ENCODE assay signal across 8 cellular contexts in genomic region chr2:90293224-90293623, GRCh38.
DNase-seq lines count a peak whose midpoint lies in the region; ATAC-seq, FAIRE-seq and TF ChIP-seq lines count a peak whose summit lies in the region.
"Not testable (repeated sequence)": the region's sequence is repeated elsewhere in the genome, so short reads cannot be mapped to it uniquely, and the experiment has no call there.

No MANE protein-coding gene starts in this region.

- not testable (repeated sequence) for H3K27me3 Mint-ChIP-seq in CD14-positive monocyte (ENCODE audit: low read depth in 3 of 3); activated CD8-positive, alpha-beta memory T cell treated with anti-CD3 and anti-CD28 coated beads, Interleukin-2, amount 10 ng/mL, durations not matched to agents 7 days and 5 days; naive thymus-derived CD4-positive, alpha-beta T cell; type B pancreatic cell

- H3K27ac ChIP-seq in left lung; naive thymus-derived CD4-positive, alpha-beta T cell (ENCODE audit: low read depth, low read length); pancreas: not testable (repeated sequence)

- H3K36me3 ChIP-seq in left lung; naive thymus-derived CD4-positive, alpha-beta T cell (ENCODE audit: control insufficient read depth in 2 of 3, insufficient read depth in 3 of 3, low read length in 3 of 3); pancreas: not testable (repeated sequence)

- not testable (repeated sequence) for H3K4me1 ChIP-seq in left lung; naive thymus-derived CD4-positive, alpha-beta T cell (ENCODE audit: control insufficient read depth in 2 of 2, insufficient read depth in 2 of 2, low read length in 2 of 2); pancreas

- H3K27ac Mint-ChIP-seq in CD14-positive monocyte; activated CD8-positive, alpha-beta memory T cell treated with anti-CD3 and anti-CD28 coated beads, Interleukin-2, amount 10 ng/mL, durations not matched to agents 7 days and 5 days; naive thymus-derived CD4-positive, alpha-beta T cell; type B pancreatic cell: not testable (repeated sequence)

- not testable (repeated sequence) for TF ChIP-seq CTCF in CD14-positive monocyte (IDR thresholded peaks at IDR 0.05); left lung (IDR thresholded peaks at IDR 0.05); pancreas (IDR thresholded peaks at IDR 0.05); type B pancreatic cell (conservative IDR thresholded peaks at IDR 0.05)

- H3K36me3 Mint-ChIP-seq in CD14-positive monocyte; activated CD8-positive, alpha-beta memory T cell treated with anti-CD3 and anti-CD28 coated beads, Interleukin-2, amount 10 ng/mL, durations not matched to agents 7 days and 5 days; naive thymus-derived CD4-positive, alpha-beta T cell; type B pancreatic cell: not testable (repeated sequence)

- H3K9me3 ChIP-seq in left lung; naive thymus-derived CD4-positive, alpha-beta T cell (ENCODE audit: control insufficient read depth in 2 of 3, low read length in 3 of 3); pancreas: not testable (repeated sequence)

- ATAC-seq in activated CD8-positive, alpha-beta memory T cell treated with anti-CD3 and anti-CD28 coated beads, Interleukin-2, amount 10 ng/mL, durations not matched to agents 7 days and 5 days; left lung; pancreas: not testable (repeated sequence)
- ATAC-seq in esophagus mucosa, result peak; percentile 33
- peak; percentile 22 for ATAC-seq in naive thymus-derived CD4-positive, alpha-beta T cell

- CTCF ChIA-PET in activated CD8-positive, alpha-beta memory T cell treated with anti-CD3 and anti-CD28 coated beads, Interleukin-2, amount 10 ng/mL, durations not matched to agents 7 days and 5 days (lab: Charles Lee); naive thymus-derived CD4-positive, alpha-beta T cell (lab: Charles Lee): not testable (repeated sequence)

- 53 to 66% methylated on average over 6 of the region's 6 CpGs for WGBS in pancreas, 2 donors

- POLR2A ChIA-PET in naive thymus-derived CD4-positive, alpha-beta T cell (lab: Charles Lee), result not testable (repeated sequence)

- H3K27me3 ChIP-seq in left lung; naive thymus-derived CD4-positive, alpha-beta T cell (ENCODE audit: control insufficient read depth in 2 of 2, insufficient read depth in 2 of 2, low read length in 2 of 2); pancreas: not testable (repeated sequence)

- not testable (repeated sequence) for H3K4me3 ChIP-seq in left lung; naive thymus-derived CD4-positive, alpha-beta T cell (ENCODE audit: low read length); pancreas

- H3K4me1 Mint-ChIP-seq in CD14-positive monocyte; activated CD8-positive, alpha-beta memory T cell treated with anti-CD3 and anti-CD28 coated beads, Interleukin-2, amount 10 ng/mL, durations not matched to agents 7 days and 5 days; naive thymus-derived CD4-positive, alpha-beta T cell; type B pancreatic cell (ENCODE audit: unreplicated experiment): not testable (repeated sequence)

- intact Hi-C loops in CD14-positive monocyte (cut with micrococcal nuclease); cardiac septum (cut with DNase I); left lung (cut with DNase I); naive thymus-derived CD4-positive, alpha-beta T cell (cut with micrococcal nuclease); pancreas (cut with DNase I): not testable (repeated sequence)

- not testable (repeated sequence) for FAIRE-seq in pancreas (lab: Jason Lieb, UNC)

- H3K9me3 Mint-ChIP-seq in CD14-positive monocyte, result peaks cover 3 to 65% (median 43%) of the 10 kb centered on the region in 7 donors
- not testable (repeated sequence) for H3K9me3 Mint-ChIP-seq in activated CD8-positive, alpha-beta memory T cell treated with anti-CD3 and anti-CD28 coated beads, Interleukin-2, amount 10 ng/mL, durations not matched to agents 7 days and 5 days (ENCODE audit: low read depth); type B pancreatic cell
- peaks cover 0 to 11% (median 3%) of the 10 kb centered on the region in 11 donors for H3K9me3 Mint-ChIP-seq in naive thymus-derived CD4-positive, alpha-beta T cell

- DNase-seq in CD14-positive monocyte (ENCODE audit: low spot score), result peak; percentile 54
- DNase-seq in activated CD8-positive, alpha-beta memory T cell treated with anti-CD3 and anti-CD28 coated beads, Interleukin-2, amount 10 ng/mL, durations not matched to agents 7 days and 5 days, result peak; percentile 43
- DNase-seq in cardiac septum (ENCODE audit: low spot score), result peak; percentile 73
- DNase-seq in left lung, result peak; percentile 35 to 83
- DNase-seq in naive thymus-derived CD4-positive, alpha-beta T cell, result not testable (repeated sequence)
- DNase-seq in pancreas, result peak in 4 of 6 donors; percentile 24 to 90 (median 50)
- DNase-seq in type B pancreatic cell (ENCODE audit: extremely low spot score, unreplicated experiment), result peak; percentile 78

- not testable (repeated sequence) for H3K4me3 Mint-ChIP-seq in CD14-positive monocyte; activated CD8-positive, alpha-beta memory T cell treated with anti-CD3 and anti-CD28 coated beads, Interleukin-2, amount 10 ng/mL, durations not matched to agents 7 days and 5 days; naive thymus-derived CD4-positive, alpha-beta T cell; type B pancreatic cell
